In the genomic region with DNA sequence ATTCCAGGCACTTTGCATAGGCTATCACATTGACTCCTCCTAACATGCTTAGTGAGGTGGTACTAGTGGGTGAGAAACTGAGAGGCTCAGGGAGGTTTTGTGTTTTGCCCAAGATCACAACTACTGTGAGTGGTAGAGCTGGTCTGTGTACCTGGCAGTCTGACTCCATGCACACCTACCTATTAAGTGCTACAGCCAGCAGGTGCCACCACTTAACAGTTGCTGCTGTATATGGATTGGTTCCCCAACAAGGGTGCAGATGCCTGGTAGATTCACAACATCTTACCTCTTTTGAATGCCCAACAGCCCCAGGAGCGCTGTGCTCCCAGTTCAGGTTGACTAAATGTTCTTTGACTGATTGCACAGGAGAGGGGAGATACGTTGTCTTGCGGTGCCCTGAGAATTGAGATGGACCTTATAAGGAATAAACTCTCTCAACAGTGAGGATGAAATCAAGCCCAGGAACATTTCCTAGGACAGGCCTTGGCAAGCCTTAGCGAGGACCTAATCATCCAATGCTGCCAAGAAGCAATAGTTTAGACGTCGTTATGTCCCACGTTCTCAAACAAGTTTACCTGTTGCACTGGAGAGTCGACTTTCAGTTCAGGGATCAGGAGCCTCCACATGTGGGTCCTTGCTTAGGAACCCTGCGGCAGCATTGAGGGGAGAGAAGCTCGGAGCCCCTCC, we compare ENCODE assay signal across 18 cellular contexts.
A peak's percentile ranks its signal among the peaks of the same experiment; 100 is the strongest.
DNase-seq lines count a peak whose midpoint lies in the region; ATAC-seq, FAIRE-seq and TF ChIP-seq lines count a peak whose summit lies in the region.
"Had no signal": no experiment of that assay in that cellular context is flagged by ENCODE, and none has a peak within 500 bp of the region (broad histone marks: within the 10 kb centered on the region; RNA-seq: fewer than 3 reads in every experiment).

No MANE protein-coding gene starts in this region.

- peaks cover 7% of the 10 kb centered on the region for H3K9me3 Mint-ChIP-seq in nephron
- H3K9me3 Mint-ChIP-seq: activated CD4-positive, alpha-beta T cell treated with anti-CD3 and anti-CD28 coated beads, Interleukin-2, amount 10 ng/mL, durations not matched to agents 24 days and 14 days; activated T-helper 1 cell treated with anti-CD3 and anti-CD28 coated beads, Interleukin-12 subunit alpha, Interleukin-12 subunit beta, Interleukin-2, Interleukin-4 antibody, amounts not matched to agents 30 ng/mL and 10 ng/mL and 1 ng/mL, durations not matched to agents 14 hours and 24 hours and 36 hours had no signal

- TF ChIP-seq POLR2A in HepG2 (IDR thresholded peaks at IDR 0.05; ENCODE audit: insufficient read depth in 1 of 2, low read depth in 2 of 2, low read length in 2 of 2), result no peak
- no peak for TF ChIP-seq POLR2A in right lobe of liver (IDR thresholded peaks at IDR 0.05)

- peak; percentile 22 for TF ChIP-seq CTCF in HepG2 (CRISPR knock-in tag; IDR thresholded peaks at IDR 0.05)
- TF ChIP-seq CTCF in right lobe of liver (IDR thresholded peaks at IDR 0.05), result no peak
- TF ChIP-seq CTCF in epithelial cell of esophagus (IDR thresholded peaks at IDR 0.05; ENCODE audit: insufficient read depth, low read depth, low read length, missing control alignments), result peak; percentile 52
- no peak for TF ChIP-seq CTCF in nephron (IDR thresholded peaks at IDR 0.05; ENCODE audit: unreplicated experiment in 3 of 3)
- no peak for TF ChIP-seq CTCF in GM13976 (IDR thresholded peaks at IDR 0.05; ENCODE audit: borderline replicate concordance, control extremely low read depth, extremely low read depth, insufficient read depth, missing control alignments)
- no peak for TF ChIP-seq CTCF in kidney (IDR thresholded peaks at IDR 0.05; ENCODE audit: borderline replicate concordance, extremely low read depth, insufficient read depth)

- H4K20me1 ChIP-seq in HepG2 (ENCODE audit: insufficient read depth, low read length), result no peaks in the 10 kb centered on the region

- peak overlapping the region in 2 of 3 experiments; percentile 24 to 28 for H3K27ac Mint-ChIP-seq in nephron
- H3K27ac Mint-ChIP-seq: activated CD4-positive, alpha-beta T cell treated with anti-CD3 and anti-CD28 coated beads, Interleukin-2, amount 10 ng/mL, durations not matched to agents 24 days and 14 days; activated naive CD4-positive, alpha-beta T cell treated with anti-CD3 and anti-CD28 coated beads, Interleukin-2, amount 50 U/mL, for 72 hours; activated T-helper 1 cell treated with anti-CD3 and anti-CD28 coated beads, Interleukin-12 subunit alpha, Interleukin-12 subunit beta, Interleukin-2, Interleukin-4 antibody, amounts not matched to agents 30 ng/mL and 10 ng/mL and 1 ng/mL, durations not matched to agents 14 hours and 24 hours and 36 hours; HFFc6 had no signal

- no TSS peak for BruUV-seq in HepG2 (replicated peaks; lab: Mats Ljungman, UMichigan)

- H3K27ac ChIP-seq in HepG2 (ENCODE audit: extremely low read length, insufficient read depth, low read length), result no peak overlapping the region
- H3K27ac ChIP-seq in right lobe of liver, result no peak overlapping the region
- no peak overlapping the region for H3K27ac ChIP-seq in kidney (ENCODE audit: low read depth in 2 of 2, low read length in 2 of 2)
- H3K27ac ChIP-seq: gastrocnemius medialis, tibial artery had no signal

- TF ChIP-seq EP300 in HepG2 (IDR thresholded peaks at IDR 0.05; ENCODE audit: low read depth in 2 of 2, low read length in 2 of 2) (no peak), HepG2 (CRISPR knock-in tag; IDR thresholded peaks at IDR 0.05; ENCODE audit: borderline replicate concordance) (no peak)

- H3K4me1 Mint-ChIP-seq in nephron, result peaks cover 33% of the 10 kb centered on the region
- H3K4me1 Mint-ChIP-seq: activated CD4-positive, alpha-beta T cell treated with anti-CD3 and anti-CD28 coated beads, Interleukin-2, amount 10 ng/mL, durations not matched to agents 24 days and 14 days had no signal

- H3K9me3 ChIP-seq in HepG2 (ENCODE audit: low read length), result no peaks in the 10 kb centered on the region
- H3K9me3 ChIP-seq in right lobe of liver, result no peaks in the 10 kb centered on the region
- H3K9me3 ChIP-seq in kidney (ENCODE audit: control insufficient read depth in 1 of 2, low read length in 2 of 2), result no peaks in the 10 kb centered on the region
- H3K9me3 ChIP-seq: gastrocnemius medialis, tibial artery had no signal

- no peak overlapping the region for H3K4me3 ChIP-seq in HepG2 (replicated peaks in 1 of 3; ENCODE audit: insufficient read depth in 1 of 3, low read depth in 2 of 3, low read length in 3 of 3)
- no peak overlapping the region for H3K4me3 ChIP-seq in right lobe of liver
- no peak overlapping the region for H3K4me3 ChIP-seq in epithelial cell of esophagus (ENCODE audit: low read length)
- no peak overlapping the region for H3K4me3 ChIP-seq in kidney (ENCODE audit: low read length in 2 of 2)
- H3K4me3 ChIP-seq: gastrocnemius medialis, lung, tibial artery had no signal

- H3K9ac ChIP-seq in HepG2 (ENCODE audit: insufficient read depth, low read depth, low read length) (no peak overlapping the region), kidney (ENCODE audit: low read length in 2 of 2) (no peak overlapping the region)

- FAIRE-seq in HepG2 (lab: Jason Lieb, UNC) (no peak), kidney (lab: Jason Lieb, UNC) (no peak)

- CTCF ChIA-PET in HepG2 (lab: Yijun Ruan, JAX; ENCODE audit: low intra/inter-chr PET ratio, low total read pairs), result no interaction called here

- no peak for TF ChIP-seq RAD21 in HepG2 (CRISPR knock-in tag; IDR thresholded peaks at IDR 0.05)

- H3K36me3 ChIP-seq in HepG2 (replicated peaks in 1 of 2; ENCODE audit: control insufficient read depth in 1 of 2, insufficient read depth in 2 of 2, low read length in 2 of 2) (no peaks in the 10 kb centered on the region), right lobe of liver (no peaks in the 10 kb centered on the region), kidney (ENCODE audit: control insufficient read depth in 1 of 2, insufficient read depth in 2 of 2, low read length in 2 of 2) (no peaks in the 10 kb centered on the region)
- H3K36me3 ChIP-seq: gastrocnemius medialis, tibial artery had no signal

- H3K27me3 Mint-ChIP-seq in nephron (ENCODE audit: low read depth), result peaks cover 4% of the 10 kb centered on the region
- H3K27me3 Mint-ChIP-seq: activated CD4-positive, alpha-beta T cell treated with anti-CD3 and anti-CD28 coated beads, Interleukin-2, amount 10 ng/mL, durations not matched to agents 24 days and 14 days had no signal

- WGBS in HepG2 (ENCODE audit: low lambda C conversion rate), result 59% methylated on average over 9 of the region's 10 CpGs
- WGBS in right lobe of liver (ENCODE audit: insufficient coverage, low coverage, low lambda C conversion rate, missing lambda C conversion rate), result 81% methylated on average over 5 of the region's 10 CpGs

- H3K27me3 ChIP-seq in HepG2 (ENCODE audit: control insufficient read depth in 1 of 2, insufficient read depth in 2 of 2, low read length in 2 of 2), result peaks cover 2 to 16% of the 10 kb centered on the region in 2 experiments; a peak in 3 of 5 replicates
- H3K27me3 ChIP-seq in right lobe of liver, result no peaks in the 10 kb centered on the region
- H3K27me3 ChIP-seq: gastrocnemius medialis, tibial artery had no signal

- ATAC-seq in HepG2 (no peak; the same call in 2 of the 3 replicates), right lobe of liver (no peak), HG02798 (IDR thresholded peaks at IDR 0.05; ENCODE audit: poor library complexity, unreplicated experiment) (no peak)
- ATAC-seq: activated naive CD4-positive, alpha-beta T cell treated with anti-CD3 and anti-CD28 coated beads, Interleukin-2, amount 50 U/mL, for 72 hours; gastrocnemius medialis had no signal

- no peak overlapping the region for H3K4me3 Mint-ChIP-seq in nephron
- H3K4me3 Mint-ChIP-seq: activated CD4-positive, alpha-beta T cell treated with anti-CD3 and anti-CD28 coated beads, Interleukin-2, amount 10 ng/mL, durations not matched to agents 24 days and 14 days; activated T-helper 1 cell treated with anti-CD3 and anti-CD28 coated beads, Interleukin-12 subunit alpha, Interleukin-12 subunit beta, Interleukin-2, Interleukin-4 antibody, amounts not matched to agents 30 ng/mL and 10 ng/mL and 1 ng/mL, durations not matched to agents 14 hours and 24 hours and 36 hours; HFFc6 had no signal

- H3K4me1 ChIP-seq in HepG2 (ENCODE audit: insufficient read depth, low read length), result peaks cover 44% of the 10 kb centered on the region
- H3K4me1 ChIP-seq in right lobe of liver, result no peaks in the 10 kb centered on the region
- no peaks in the 10 kb centered on the region for H3K4me1 ChIP-seq in kidney (ENCODE audit: control insufficient read depth in 1 of 2, insufficient read depth in 1 of 2, low read depth in 1 of 2, low read length in 2 of 2)
- H3K4me1 ChIP-seq: gastrocnemius medialis had no signal

- H3K36me3 Mint-ChIP-seq in nephron (ENCODE audit: low read depth), result no peaks in the 10 kb centered on the region

- intact Hi-C loops in HepG2 (cut with micrococcal nuclease; ENCODE audit: unreplicated experiment), result no loop called here
- intact Hi-C loops in right lobe of liver (cut with DNase I), result no loop called here
- intact Hi-C loops in kidney (cut with DNase I), result no loop called here

- H2AFZ ChIP-seq in HepG2 (ENCODE audit: low read length), result no peak overlapping the region

- POLR2A ChIA-PET in HepG2 (lab: Yijun Ruan, JAX), result no interaction called here

- no peaks in the 10 kb centered on the region for H3K79me2 ChIP-seq in HepG2 (ENCODE audit: insufficient read depth, low read length)

- in situ Hi-C loops in HepG2 (cut with HindIII; ENCODE audit: extremely low pct_ligation_motif_present, low pct_unique_long_range_greater_than_20kb), result no loop called here
- in situ Hi-C loops in GM13976 (cut with MboI; ENCODE audit: low sequenced_read_pairs, unreplicated experiment), result no loop called here

- H3K4me2 ChIP-seq in HepG2 (ENCODE audit: low read depth, low read length), result no peak overlapping the region

- DNase-seq in HepG2 (ENCODE audit: low spot score) (no peak), right lobe of liver (no peak), epithelial cell of esophagus (ENCODE audit: low read depth) (peak; percentile 94), GM13976 (ENCODE audit: low spot score) (no peak), kidney (no peak), COLO668 (lab: John Stamatoyannopoulos, UW; ENCODE audit: unreplicated experiment) (no peak)
- DNase-seq: activated CD4-positive, alpha-beta T cell treated with anti-CD3 and anti-CD28 coated beads, Interleukin-2, amount 10 ng/mL, durations not matched to agents 24 days and 14 days; gastrocnemius medialis; HFFc6; NCI-H1436 treated with DMSO at 0.1 percent for 48 hours; stimulated activated CD4-positive, alpha-beta T cell treated with anti-CD3 and anti-CD28 coated beads, Interleukin-4, amount 100 ng/mL, for 24 hours; stimulated activated naive CD4-positive, alpha-beta T cell treated with Interleukin-2 at 50 U/mL for 16 hours; tibial artery had no signal

TF ChIP-seq in HepG2, 621 proteins besides CTCF, POLR2A, EP300 and RAD21:
- TF ChIP-seq ZEB1 (IDR thresholded peaks at IDR 0.05; ENCODE audit: insufficient replicate concordance, low read depth) (no peak), ZNF7 (CRISPR knock-in tag; IDR thresholded peaks at IDR 0.05) (0 out of 2 replicates have a peak, but pooled peaks have one; percentile 50), STAG1 (CRISPR knock-in tag; IDR thresholded peaks at IDR 0.05) (peak; percentile 21; the same call in 1 of the 2 replicates)
TF ChIP-seq in HepG2: peak in this region for 2.

Comparison
In these comparisons a context has a peak if more than half of its experiments do, and no peak if none do; other contexts are left out.
1. CTCF ChIP-seq: peak in HepG2 (single experiment) and epithelial cell of esophagus (single experiment); none in right lobe of liver (0 of 4), nephron (0 of 3), GM13976 (single experiment) and kidney (single experiment).